In the genomic region with DNA sequence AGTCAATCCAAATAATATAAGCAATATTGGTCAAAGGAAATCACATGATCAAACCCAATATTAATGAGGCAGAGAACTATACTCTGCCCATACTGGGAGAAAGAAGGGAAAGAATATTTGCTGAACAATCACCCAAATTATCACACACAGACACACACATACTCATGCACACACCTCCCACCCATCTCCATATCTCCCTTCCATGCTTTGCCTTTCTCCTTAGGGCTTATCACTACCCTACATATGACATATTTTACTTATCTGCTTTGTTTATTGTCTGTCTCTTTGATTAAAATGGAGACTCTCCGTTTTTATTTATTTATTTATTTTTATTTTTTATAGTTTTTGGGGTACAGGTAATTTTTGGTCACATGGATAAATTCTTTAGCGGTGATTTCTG, we compare ENCODE assay signal across 6 cellular contexts.
"Had no signal": no experiment of that assay in that cellular context is flagged by ENCODE, and none has a peak within 500 bp of the region (broad histone marks: within the 10 kb centered on the region; RNA-seq: fewer than 3 reads in every experiment).

No MANE protein-coding gene starts in this region.

- H3K9ac ChIP-seq: KMS-11 had no signal

- H3K4me2 ChIP-seq: KMS-11 had no signal

- FAIRE-seq: HepG2 had no signal

- DNase-seq: IMR-90, KBM-7, KG1 had no signal

- H3K27ac ChIP-seq: HL-60, KMS-11 had no signal

- ATAC-seq: HepG2 had no signal
